Comparison of ENCODE assay signal across 1 cellular context in genomic region chr17:78197147-78197830, GRCh38.
TF ChIP-seq lines count a peak whose summit lies in the region.

No MANE protein-coding gene starts in this region.

TF ChIP-seq in H1, 55 proteins besides CTCF, POLR2A, EP300 and RAD21:
- TF ChIP-seq HDAC2 (IDR thresholded peaks at IDR 0.05; ENCODE audit: borderline replicate concordance in 1 of 2, low read depth in 2 of 2, low read length in 2 of 2), result no peak
- TF ChIP-seq SUZ12 (IDR thresholded peaks at IDR 0.05; ENCODE audit: low read length), result no peak
